ENCODE assay signal across 21 cellular contexts in genomic region chr1:225626698-225627097, GRCh38. TPM values are rescaled to one million over a fixed set of nuclear protein-coding genes. Genes with fewer than 3 reads are reported as not detected.
DNase-seq lines count a peak whose midpoint lies in the region; FAIRE-seq and TF ChIP-seq lines count a peak whose summit lies in the region.
"Had no signal": no experiment of that assay in that cellular context is flagged by ENCODE, and none has a peak within 500 bp of the region (broad histone marks: within the 10 kb centered on the region; RNA-seq: fewer than 3 reads in every experiment).

No MANE protein-coding gene starts in this region.

- H3K9me2 ChIP-seq in hepatocyte (replicated peaks; ENCODE audit: insufficient read depth), result no peaks in the 10 kb centered on the region
- H3K9me2 ChIP-seq: SK-N-SH had no signal

- peaks cover 11% of the 10 kb centered on the region for H4K20me1 ChIP-seq in hepatocyte (ENCODE audit: insufficient read depth, poor library complexity, severe bottlenecking)

- peak overlapping the region in 3 of 5 experiments; percentile 20 to 84 (median 79) for H3K27ac Mint-ChIP-seq in brain
- H3K27ac Mint-ChIP-seq: activated naive CD8-positive, alpha-beta T cell; activated T-cell treated with anti-CD3 and anti-CD28 coated beads, Interleukin-2, amount 50 U/mL, for 24 hours; CD14-positive monocyte had no signal

- H3K79me2 ChIP-seq in hepatocyte, result peaks cover 98% of the 10 kb centered on the region

- no peak overlapping the region for H2AFZ ChIP-seq in hepatocyte

- H3K4me1 Mint-ChIP-seq in brain, result peaks cover 67% of the 10 kb centered on the region
- H3K4me1 Mint-ChIP-seq: CD14-positive monocyte had no signal

- H3K27ac ChIP-seq in hepatocyte (peak overlapping the region; percentile 68), prostate gland (no peak overlapping the region)
- H3K27ac ChIP-seq: neutrophil had no signal

- no peak overlapping the region for H3K9ac ChIP-seq in skeletal muscle satellite cell (ENCODE audit: low read depth, low read length)
- H3K9ac ChIP-seq: SK-N-SH had no signal

- FAIRE-seq in HTR-8/SVneo (lab: Jason Lieb, UNC), result peak; percentile 9

- H3K4me2 ChIP-seq in hepatocyte, result peak overlapping the region; percentile 57
- peak overlapping the region; percentile 6 for H3K4me2 ChIP-seq in skeletal muscle satellite cell (ENCODE audit: low read length)
- H3K4me2 ChIP-seq: SK-N-SH had no signal

- H3K36me3 Mint-ChIP-seq in brain, result peaks cover 53% of the 10 kb centered on the region
- H3K36me3 Mint-ChIP-seq: activated naive CD8-positive, alpha-beta T cell; CD14-positive monocyte had no signal

- H3K9me3 ChIP-seq in hepatocyte (ENCODE audit: low read depth) (no peaks in the 10 kb centered on the region), skeletal muscle satellite cell (replicated peaks; ENCODE audit: low read length) (no peaks in the 10 kb centered on the region), prostate gland (no peaks in the 10 kb centered on the region)
- H3K9me3 ChIP-seq: neutrophil, SK-N-SH, tibial artery had no signal

- H3K36me3 ChIP-seq in hepatocyte (replicated peaks; ENCODE audit: insufficient read depth, low read depth) (no peaks in the 10 kb centered on the region), skeletal muscle satellite cell (ENCODE audit: insufficient read depth, low read length) (no peaks in the 10 kb centered on the region), prostate gland (no peaks in the 10 kb centered on the region)
- H3K36me3 ChIP-seq: neutrophil, tibial artery had no signal

- DNase-seq in HTR-8/SVneo (ENCODE audit: insufficient read length, low spot score), result no peak
- DNase-seq in hepatocyte (ENCODE audit: low spot score), result no peak
- DNase-seq in lower leg skin (ENCODE audit: low spot score in 2 of 2), result no peak
- DNase-seq in prostate gland (ENCODE audit: low spot score), result no peak
- DNase-seq in NCI-H187 (lab: John Stamatoyannopoulos, UW), result no peak
- DNase-seq: activated CD4-positive, alpha-beta T cell treated with anti-CD3 and anti-CD28 coated beads, Interleukin-2, amount 50 U/mL, for 4 hours; activated T-cell treated with anti-CD3 and anti-CD28 coated beads, Interleukin-2, amount 50 U/mL, for 24 hours; central memory CD4-positive, alpha-beta T cell; DMS53; head of caudate nucleus; islet precursor cell; NCI-H1092; NCI-H526 treated with DMSO at 0.1 percent for 48 hours; tibial artery had no signal

- WGBS in hepatocyte (ENCODE audit: low lambda C conversion rate, missing lambda C conversion rate), result 75% methylated on average over 2 of the region's 2 CpGs
- 85 to 87% methylated on average over 2 of the region's 2 CpGs for WGBS in lower leg skin, 2 donors
- 38% methylated on average over 2 of the region's 2 CpGs for WGBS in prostate gland

- H3K4me1 ChIP-seq in hepatocyte (ENCODE audit: insufficient read depth), result peaks cover 32% of the 10 kb centered on the region
- peaks cover 16% of the 10 kb centered on the region for H3K4me1 ChIP-seq in skeletal muscle satellite cell (ENCODE audit: control insufficient read depth, insufficient read depth, low read length)
- H3K4me1 ChIP-seq in prostate gland (replicated peaks), result no peaks in the 10 kb centered on the region

- intact Hi-C loops in lower leg skin (cut with DNase I; ENCODE audit: low total_unique reads) (no loop called here), prostate gland (cut with DNase I) (no loop called here)

- no peaks in the 10 kb centered on the region for H3K27me3 Mint-ChIP-seq in brain

- TF ChIP-seq POLR2A in lower leg skin (IDR thresholded peaks at IDR 0.05) (no peak), prostate gland (IDR thresholded peaks at IDR 0.05) (no peak)

- TF ChIP-seq CTCF in brain (conservative IDR thresholded peaks at IDR 0.05), result no peak
- no peak for TF ChIP-seq CTCF in hepatocyte (IDR thresholded peaks at IDR 0.05; ENCODE audit: poor library complexity)
- TF ChIP-seq CTCF in lower leg skin (IDR thresholded peaks at IDR 0.05), result no peak
- no peak for TF ChIP-seq CTCF in prostate gland (IDR thresholded peaks at IDR 0.05)

- H3K27me3 ChIP-seq in hepatocyte, result no peaks in the 10 kb centered on the region
- H3K27me3 ChIP-seq in skeletal muscle satellite cell (ENCODE audit: control insufficient read depth, insufficient read depth, low read length), result no peaks in the 10 kb centered on the region
- H3K27me3 ChIP-seq in prostate gland (replicated peaks; ENCODE audit: insufficient read depth), result no peaks in the 10 kb centered on the region
- H3K27me3 ChIP-seq: neutrophil, tibial artery had no signal

- H3K9me3 Mint-ChIP-seq in brain, result peaks cover 2 to 12% (median 5%) of the 10 kb centered on the region in 5 experiments
- H3K9me3 Mint-ChIP-seq: activated T-cell treated with anti-CD3 and anti-CD28 coated beads, Interleukin-2, amount 50 U/mL, for 24 hours had no signal

- H3K4me3 Mint-ChIP-seq in brain, result no peak overlapping the region
- H3K4me3 Mint-ChIP-seq: activated naive CD8-positive, alpha-beta T cell; activated T-cell treated with anti-CD3 and anti-CD28 coated beads, Interleukin-2, amount 50 U/mL, for 24 hours; CD14-positive monocyte had no signal

- H3K4me3 ChIP-seq in hepatocyte (no peak overlapping the region), skeletal muscle satellite cell (ENCODE audit: low read length) (no peak overlapping the region), lower leg skin (ENCODE audit: low read depth, poor library complexity, severe bottlenecking) (no peak overlapping the region), prostate gland (no peak overlapping the region)
- H3K4me3 ChIP-seq: skin epidermis, tibial artery had no signal

RNA-seq across cellular contexts. Expression of gene ENAH, which starts 26.2 kb away (rescaled TPM):
- polyA plus RNA-seq in brain (ENCODE audit: insufficient read depth, low read depth, low replicate concordance), result 85.4 TPM
- total RNA-seq in hepatocyte, result 97.4 and 115 TPM in 2 replicates
- polyA plus RNA-seq in hepatocyte, result 46.3 and 51.3 TPM in 2 replicates
- 68.6 and 129 TPM in 2 replicates for total RNA-seq in skeletal muscle satellite cell (2012; rRNA removed)
- 10 to 100 TPM; 32.5 to 37.4 (median 35.2) TPM for total RNA-seq in lower leg skin
- 10 to 100 TPM; 36.4 to 93.6 TPM for total RNA-seq in prostate gland
- polyA plus RNA-seq: CD14-positive monocyte had no signal
